8 cellular contexts compared by ENCODE assay signal in genomic region chr4:3073158-3074077, GRCh38. TPM values are rescaled to one million over a fixed set of nuclear protein-coding genes. Genes with fewer than 3 reads are reported as not detected.
DNase-seq lines count a peak whose midpoint lies in the region; ATAC-seq and TF ChIP-seq lines count a peak whose summit lies in the region.

No MANE protein-coding gene starts in this region.

- peaks cover 22% of the 10 kb centered on the region for H3K4me1 Mint-ChIP-seq in CD8-positive, alpha-beta T cell (ENCODE audit: low read depth)

- H3K27ac ChIP-seq in CD8-positive, alpha-beta T cell (ENCODE audit: low read depth, low read length): peak overlapping the region; percentile 48
- H3K27ac ChIP-seq in mucosa of rectum (ENCODE audit: low read depth in 2 of 2, low read length in 2 of 2): peak overlapping the region; percentile 56 to 75

- no peaks in the 10 kb centered on the region for H3K9me3 Mint-ChIP-seq in CD8-positive, alpha-beta T cell

- no peaks in the 10 kb centered on the region for H3K9me3 ChIP-seq in CD8-positive, alpha-beta T cell (ENCODE audit: low read length)
- H3K9me3 ChIP-seq in mucosa of rectum (ENCODE audit: control insufficient read depth in 2 of 2, low read length in 2 of 2): no peaks in the 10 kb centered on the region

- H3K36me3 Mint-ChIP-seq in CD8-positive, alpha-beta T cell: no peaks in the 10 kb centered on the region

- in situ Hi-C loops in KBM-7 (cut with MboI; ENCODE audit: low pct_unique_long_range_greater_than_20kb, low sequenced_read_pairs): no loop called here

- H3K4me3 Mint-ChIP-seq in CD8-positive, alpha-beta T cell: peak overlapping the region; percentile 45

- H3K36me3 ChIP-seq in CD8-positive, alpha-beta T cell (ENCODE audit: insufficient read depth, low read length): no peaks in the 10 kb centered on the region
- H3K36me3 ChIP-seq in mucosa of rectum (ENCODE audit: control insufficient read depth in 2 of 2, insufficient read depth in 2 of 2, low read length in 2 of 2): no peaks in the 10 kb centered on the region

- POLR2A ChIA-PET in CD8-positive, alpha-beta T cell (lab: Charles Lee): interaction anchor here (0.8 to 1.0 kb wide), 2 partner anchors 29 to 110 kb away, joined by 3 read pairs; partner anchors contain the start of genes GRK4 and NOP14

- intact Hi-C loops in CD8-positive, alpha-beta T cell (cut with DNase I, micrococcal nuclease): loop anchor here (1.0 to 10.0 kb wide), 13 partner anchors 26 to 1726 kb away; partner anchors contain the start of genes GRK4 (in 2 of the 2), NOP14 (in 2 of the 2), TNIP2 (in 2 of the 2) and LRPAP1 (in 1 of the 2)

- H3K4me3 ChIP-seq in CD8-positive, alpha-beta T cell (ENCODE audit: low read depth, low read length): peak overlapping the region; percentile 71
- peak overlapping the region; percentile 72 to 76 for H3K4me3 ChIP-seq in mucosa of rectum (ENCODE audit: low read length in 2 of 2)

- H3K9ac ChIP-seq in mucosa of rectum (ENCODE audit: low read depth in 1 of 2, low read length in 2 of 2): peak overlapping the region; percentile 71 to 72

- TF ChIP-seq CTCF in CD8-positive, alpha-beta T cell (IDR thresholded peaks at IDR 0.05): no peak

- ATAC-seq in CD8-positive, alpha-beta T cell: no peak
- peak; percentile 32 for ATAC-seq in GM21423 (IDR thresholded peaks at IDR 0.05; ENCODE audit: unreplicated experiment)

- H3K27me3 ChIP-seq in CD8-positive, alpha-beta T cell (ENCODE audit: insufficient read depth, low read length): no peaks in the 10 kb centered on the region
- H3K27me3 ChIP-seq in mucosa of rectum (ENCODE audit: control insufficient read depth in 2 of 2, insufficient read depth in 2 of 2, low read length in 2 of 2): no peaks in the 10 kb centered on the region

- H3K27ac Mint-ChIP-seq in CD8-positive, alpha-beta T cell: no peak overlapping the region

- no peaks in the 10 kb centered on the region for H3K27me3 Mint-ChIP-seq in CD8-positive, alpha-beta T cell (ENCODE audit: low read depth)

- CTCF ChIA-PET in CD8-positive, alpha-beta T cell (lab: Charles Lee): interaction anchor here (1.0 to 1.3 kb wide), 2 partner anchors 27 to 32 kb away, joined by 3 read pairs; no protein-coding TSS in a partner anchor

- H3K4me1 ChIP-seq in CD8-positive, alpha-beta T cell (ENCODE audit: insufficient read depth, low read length): peaks cover 18% of the 10 kb centered on the region
- peaks cover 12 to 17% of the 10 kb centered on the region in 2 donors for H3K4me1 ChIP-seq in mucosa of rectum (ENCODE audit: control insufficient read depth in 2 of 2, insufficient read depth in 2 of 2, low read length in 2 of 2)

- DNase-seq in CD8-positive, alpha-beta T cell: peak in 4 of 7 experiments; percentile 10 to 51 (median 20)
- DNase-seq in KBM-7 (peak; percentile 41), cerebellum (ENCODE audit: low spot score) (peak; percentile 11), HuH-7 (ENCODE audit: low spot score) (no peak), inferior parietal cortex (ENCODE audit: extremely low spot score) (no peak)
- DNase-seq in activated effector memory CD4-positive, alpha-beta T cell treated with Interleukin-2 at 50 U/mL for 16 hours: no peak

RNA-seq across cellular contexts. Expression of gene HTT-AS, which starts 0.9 kb away (rescaled TPM):
- not detected for total RNA-seq in CD8-positive, alpha-beta T cell
- not detected for total RNA-seq in cerebellum

RNA-seq across cellular contexts. Expression of gene HTT, which starts 1.1 kb away (rescaled TPM):
- total RNA-seq in CD8-positive, alpha-beta T cell: 10 to 100 TPM; 60.3 to 69.4 TPM
- 83.8 TPM for total RNA-seq in cerebellum

Comparison
In these comparisons a context has a peak if more than half of its experiments do, and no peak if none do; other contexts are left out.
1. DNase-seq: peak in CD8-positive, alpha-beta T cell (4 of 7), KBM-7 (single experiment) and cerebellum (single experiment); none in activated effector memory CD4-positive, alpha-beta T cell treated with Interleukin-2 at 50 U/mL for 16 hours (single experiment), HuH-7 (single experiment) and inferior parietal cortex (single experiment).